In genomic region chr12:10562306-10562933, GRCh38 we compare ENCODE assay signal across 7 cellular contexts. TPM values are rescaled to one million over a fixed set of nuclear protein-coding genes. Genes with fewer than 3 reads are reported as not detected.
DNase-seq lines count a peak whose midpoint lies in the region; ATAC-seq and TF ChIP-seq lines count a peak whose summit lies in the region.

No MANE protein-coding gene starts in this region.

- ATAC-seq in Panc1 (no peak), GM19035 (IDR thresholded peaks at IDR 0.05; ENCODE audit: unreplicated experiment) (no peak)
- ATAC-seq in stimulated activated memory B cell treated with anti-CD40 and anti-IgM and Interleukin-4, amounts not matched to agents 10 μg/mL and 1 μg/mL and 100 μg/mL, for 72 hours = no peak

- no peak overlapping the region for H3K4me3 ChIP-seq in HEK293 (ENCODE audit: low read depth, low read length)
- no peak overlapping the region for H3K4me3 ChIP-seq in Panc1 (ENCODE audit: low read depth in 2 of 2, low read length in 2 of 2)

- H3K36me3 Mint-ChIP-seq in endothelial cell (ENCODE audit: low read depth, unreplicated experiment) (no peaks in the 10 kb centered on the region), neural crest cell (ENCODE audit: low read depth) (no peaks in the 10 kb centered on the region)
- no peaks in the 10 kb centered on the region for H3K36me3 Mint-ChIP-seq in stimulated activated memory B cell treated with anti-CD40 and anti-IgM and Interleukin-4, amounts not matched to agents 10 μg/mL and 1 μg/mL and 100 μg/mL, for 72 hours

- H3K4me1 ChIP-seq in HEK293 (ENCODE audit: control insufficient read depth, insufficient read depth, low read length) (no peaks in the 10 kb centered on the region), Panc1 (ENCODE audit: control insufficient read depth, insufficient read depth, low read length) (no peaks in the 10 kb centered on the region; the same call in 1 of the 2 replicates)

- intact Hi-C loops in Panc1 (cut with micrococcal nuclease; ENCODE audit: unreplicated experiment) = loop anchor here (5.0 kb wide), 1 partner anchor 325 kb away; no protein-coding TSS in a partner anchor

- H3K9me3 ChIP-seq in HEK293 (ENCODE audit: control insufficient read depth, insufficient read depth, low read depth, low read length) = no peaks in the 10 kb centered on the region
- no peaks in the 10 kb centered on the region for H3K9me3 ChIP-seq in Panc1 (ENCODE audit: control insufficient read depth, insufficient read depth, low read depth, low read length)

- in situ Hi-C loops in Panc1 (cut with HindIII; ENCODE audit: low pct_unique_long_range_greater_than_20kb, low sequenced_read_pairs) = no loop called here

- peak; percentile 3 for DNase-seq in DMS79 (lab: John Stamatoyannopoulos, UW)
- DNase-seq in Panc1 (ENCODE audit: low read depth, low spot score) = peak; percentile 10
- peak; percentile 18 for DNase-seq in endothelial cell (ENCODE audit: low spot score)
- DNase-seq in neural crest cell (ENCODE audit: low read depth, low spot score) = peak; percentile 9

- TF ChIP-seq CTCF in HEK293 (tag by site-specific recombination; IDR thresholded peaks at IDR 0.05) (no peak), Panc1 (IDR thresholded peaks at IDR 0.05) (peak; percentile 55; the same call in 1 of the 2 replicates), endothelial cell (IDR thresholded peaks at IDR 0.05; ENCODE audit: unreplicated experiment) (peak; percentile 97), neural crest cell (conservative IDR thresholded peaks at IDR 0.05) (peak; percentile 97)

- no peaks in the 10 kb centered on the region for H3K27me3 ChIP-seq in Panc1 (ENCODE audit: control insufficient read depth, insufficient read depth, low read length)

- BruUV-seq in Panc1 (replicated peaks; lab: Mats Ljungman, UMichigan) = no TSS peak

- H3K27ac ChIP-seq in HEK293 (ENCODE audit: extremely low read depth, low read depth, low read length) (no peak overlapping the region), Panc1 (ENCODE audit: low read length) (no peak overlapping the region; the same call in 1 of the 2 replicates)

- H3K4me3 Mint-ChIP-seq in endothelial cell (ENCODE audit: unreplicated experiment) (no peak overlapping the region), neural crest cell (no peak overlapping the region)
- H3K4me3 Mint-ChIP-seq in stimulated activated memory B cell treated with anti-CD40 and anti-IgM and Interleukin-4, amounts not matched to agents 10 μg/mL and 1 μg/mL and 100 μg/mL, for 72 hours = no peak overlapping the region

- H3K27ac Mint-ChIP-seq in endothelial cell (ENCODE audit: unreplicated experiment) (no peak overlapping the region), neural crest cell (ENCODE audit: unreplicated experiment) (no peak overlapping the region)
- H3K27ac Mint-ChIP-seq in stimulated activated memory B cell treated with anti-CD40 and anti-IgM and Interleukin-4, amounts not matched to agents 10 μg/mL and 1 μg/mL and 100 μg/mL, for 72 hours = no peak overlapping the region

- H3K9me3 Mint-ChIP-seq in endothelial cell (ENCODE audit: unreplicated experiment) = no peaks in the 10 kb centered on the region
- H3K9me3 Mint-ChIP-seq in neural crest cell = no peaks in the 10 kb centered on the region
- no peaks in the 10 kb centered on the region for H3K9me3 Mint-ChIP-seq in stimulated activated memory B cell treated with anti-CD40 and anti-IgM and Interleukin-4, amounts not matched to agents 10 μg/mL and 1 μg/mL and 100 μg/mL, for 72 hours

- peaks cover 2% of the 10 kb centered on the region for H3K27me3 Mint-ChIP-seq in endothelial cell (ENCODE audit: unreplicated experiment)
- peaks cover 12% of the 10 kb centered on the region for H3K27me3 Mint-ChIP-seq in neural crest cell (ENCODE audit: low read depth)
- H3K27me3 Mint-ChIP-seq in stimulated activated memory B cell treated with anti-CD40 and anti-IgM and Interleukin-4, amounts not matched to agents 10 μg/mL and 1 μg/mL and 100 μg/mL, for 72 hours = peaks cover 32% of the 10 kb centered on the region

- POLR2A ChIA-PET in HEK293 (lab: Yijun Ruan, JAX) = no interaction called here
- POLR2A ChIA-PET in Panc1 (lab: Charles Lee) = no interaction called here

- CTCF ChIA-PET in HEK293 (lab: Yijun Ruan, JAX) = interaction anchor here (0.5 to 2.6 kb wide), 10 partner anchors 15 to 410 kb away, joined by 3 to 29 read pairs (median 4); no protein-coding TSS in a partner anchor
- CTCF ChIA-PET in Panc1 (lab: Charles Lee) = interaction anchor here (0.6 kb wide), 2 partner anchors 305 to 330 kb away, joined by 3 to 6 read pairs; no protein-coding TSS in a partner anchor

- H3K4me1 Mint-ChIP-seq in endothelial cell (ENCODE audit: unreplicated experiment) (no peaks in the 10 kb centered on the region), neural crest cell (no peaks in the 10 kb centered on the region)
- H3K4me1 Mint-ChIP-seq in stimulated activated memory B cell treated with anti-CD40 and anti-IgM and Interleukin-4, amounts not matched to agents 10 μg/mL and 1 μg/mL and 100 μg/mL, for 72 hours = no peaks in the 10 kb centered on the region

- H3K36me3 ChIP-seq in HEK293 (ENCODE audit: control insufficient read depth in 2 of 2, insufficient read depth in 1 of 2, low read length in 2 of 2) = no peaks in the 10 kb centered on the region
- no peaks in the 10 kb centered on the region for H3K36me3 ChIP-seq in Panc1 (ENCODE audit: control insufficient read depth, insufficient read depth, low read length)

TF ChIP-seq in HEK293, 187 proteins besides CTCF, POLR2A, EP300 and RAD21:
- no peak for TF ChIP-seq ZNF174 (tag by site-specific recombination; IDR thresholded peaks at IDR 0.05)
- peak; percentile 40; the same call in 1 of the 2 replicates for TF ChIP-seq ZNF660 (tag by site-specific recombination; IDR thresholded peaks at IDR 0.05)
- TF ChIP-seq ZNF214 (tag by site-specific recombination; IDR thresholded peaks at IDR 0.05; ENCODE audit: borderline replicate concordance) = no peak
- TF ChIP-seq PBX3 (CRISPR knock-in tag; IDR thresholded peaks at IDR 0.05) = no peak
- TF ChIP-seq ZNF768 (tag by site-specific recombination; IDR thresholded peaks at IDR 0.05) = no peak
- no peak for TF ChIP-seq HOXD13 (CRISPR knock-in tag; IDR thresholded peaks at IDR 0.05; ENCODE audit: borderline replicate concordance)
- peak; percentile 77 for TF ChIP-seq ZNF654 (tag by site-specific recombination; IDR thresholded peaks at IDR 0.05; ENCODE audit: low read depth)
- TF ChIP-seq RBAK (tag by site-specific recombination; IDR thresholded peaks at IDR 0.05) = no peak

RNA-seq across cellular contexts. Expression of gene MAGOHB, which starts 51.0 kb away (rescaled TPM):
- 22.5 TPM for total RNA-seq in Panc1 (2021; ENCODE audit: unreplicated experiment)
- 13.7 TPM for polyA plus RNA-seq in Panc1 (2012; ENCODE audit: insufficient read length)
- total RNA-seq in endothelial cell (ENCODE audit: unreplicated experiment) = 23.8 TPM
- total RNA-seq in neural crest cell = 51.6 and 56.5 TPM in 2 replicates

RNA-seq across cellular contexts. Expression of gene EIF2S3B, which starts 56.7 kb away (rescaled TPM):
- total RNA-seq in Panc1 (2021; ENCODE audit: unreplicated experiment) (0.28 TPM), endothelial cell (ENCODE audit: unreplicated experiment) (7.6 TPM), neural crest cell (0.73 and 0.96 TPM in 2 replicates)
- polyA plus RNA-seq in Panc1 (2012; ENCODE audit: insufficient read length) = 3.9 TPM
